37 cellular contexts compared by ENCODE assay signal in the genomic region with DNA sequence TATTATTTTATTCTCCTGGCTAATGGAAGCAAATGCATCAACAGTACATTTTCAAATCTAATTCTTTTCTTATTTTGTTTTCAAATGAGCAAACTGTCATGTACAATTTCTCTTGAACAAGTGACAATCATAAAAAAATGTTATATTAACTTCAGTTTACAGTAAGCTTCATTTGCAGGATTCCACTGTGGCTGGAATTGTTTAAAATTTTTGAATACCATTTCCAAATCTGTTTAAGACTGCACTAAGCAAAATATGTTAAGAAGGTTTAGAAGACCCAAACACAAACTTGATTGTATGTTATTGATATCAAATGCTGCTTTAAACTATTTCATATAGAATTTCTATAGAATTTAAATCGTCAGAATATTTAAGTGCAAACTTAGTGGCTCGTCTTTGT.
"Had no signal": no experiment of that assay in that cellular context is flagged by ENCODE, and none has a peak within 500 bp of the region (broad histone marks: within the 10 kb centered on the region; RNA-seq: fewer than 3 reads in every experiment).

No MANE protein-coding gene starts in this region.

- H3K4me3 Mint-ChIP-seq: activated B cell treated with CpG ODN at 0.5 μM for 24 hours; activated CD4-positive, alpha-beta memory T cell treated with anti-CD3 and anti-CD28 coated beads for 36 hours; activated naive CD4-positive, alpha-beta T cell treated with anti-CD3 and anti-CD28 coated beads, Interleukin-2, amount 50 U/mL, for 24 hours; activated naive CD8-positive, alpha-beta T cell treated with anti-CD3 and anti-CD28 coated beads, Interleukin-2, amount 10 ng/mL, durations not matched to agents 7 days and 5 days; activated T-cell treated with anti-CD3 and anti-CD28 coated beads, Interleukin-2, amount 50 U/mL, for 4 hours; T-cell; T-helper 17 cell had no signal

- H3K27ac Mint-ChIP-seq: activated B cell treated with CpG ODN at 0.5 μM for 24 hours; activated CD4-positive, alpha-beta memory T cell treated with anti-CD3 and anti-CD28 coated beads for 36 hours; activated naive CD4-positive, alpha-beta T cell treated with anti-CD3 and anti-CD28 coated beads, Interleukin-2, amount 50 U/mL, for 24 hours; activated naive CD8-positive, alpha-beta T cell treated with anti-CD3 and anti-CD28 coated beads, Interleukin-2, amount 10 ng/mL, durations not matched to agents 7 days and 5 days; T-cell; T-helper 17 cell had no signal

- H3K9me3 ChIP-seq: adrenal gland, body of pancreas, breast epithelium, MG63, Peyer's patch, SJSA1 had no signal

- H3K27ac ChIP-seq: adrenal gland, body of pancreas, breast epithelium, Peyer's patch, SJSA1, VCaP had no signal

- H3K27me3 Mint-ChIP-seq: activated B cell treated with CpG ODN at 0.5 μM for 24 hours; activated CD4-positive, alpha-beta memory T cell treated with anti-CD3 and anti-CD28 coated beads for 36 hours; activated naive CD4-positive, alpha-beta T cell treated with anti-CD3 and anti-CD28 coated beads, Interleukin-2, amount 50 U/mL, for 24 hours; activated naive CD8-positive, alpha-beta T cell treated with anti-CD3 and anti-CD28 coated beads, Interleukin-2, amount 10 ng/mL, durations not matched to agents 7 days and 5 days; T-cell; T-helper 17 cell had no signal

- ATAC-seq: activated T-cell treated with anti-CD3 and anti-CD28 coated beads, Interleukin-2, amount 50 U/mL, for 4 hours; body of pancreas; SK-N-SH treated with all-trans-retinoic acid at 6 μM for 48 hours; T-cell; T-helper 17 cell had no signal

- H3K36me3 Mint-ChIP-seq: activated CD4-positive, alpha-beta memory T cell treated with anti-CD3 and anti-CD28 coated beads for 36 hours had no signal

- H3K4me1 ChIP-seq: adrenal gland, body of pancreas, breast epithelium, Peyer's patch, SJSA1 had no signal

- DNase-seq: activated B cell treated with CpG ODN at 0.5 μM for 24 hours; activated CD4-positive, alpha-beta memory T cell treated with anti-CD3 and anti-CD28 coated beads for 36 hours; activated CD4-positive, alpha-beta T cell treated with anti-CD3 and anti-CD28 coated beads for 4 hours; activated CD4-positive, alpha-beta T cell treated with anti-CD3 and anti-CD28 coated beads, Interleukin-2, amount 50 U/mL, for 1 hour; activated CD4-positive, CD25-positive, alpha-beta regulatory T cell treated with anti-CD3 and anti-CD28 coated beads, Interleukin-2, amount 50 U/mL, for 72 hours; activated CD8-positive, alpha-beta memory T cell treated with anti-CD3 and anti-CD28 coated beads, Interleukin-2, amount 50 U/mL, for 4 hours; activated effector memory CD4-positive, alpha-beta T cell treated with anti-CD3 and anti-CD28 coated beads, Interleukin-2, amount 50 U/mL, for 16 hours; activated naive CD4-positive, alpha-beta T cell; activated naive CD8-positive, alpha-beta T cell treated with anti-CD3 and anti-CD28 coated beads, Interleukin-2, amount 10 ng/mL, durations not matched to agents 7 days and 5 days; activated T-cell treated with anti-CD3 and anti-CD28 coated beads for 4 hours; activated T-cell treated with anti-CD3 and anti-CD28 coated beads, Interleukin-2, amount 50 U/mL, for 4 hours; adrenal gland; body of pancreas; cerebellar nuclear complex; Kasumi-1; KBM-7; MG63; NCI-H1048; NCI-H1105 treated with DMSO at 0.1 percent for 48 hours; NCI-H1436; NCI-H1694; NCI-H1930; NCI-H2081 treated with DMSO at 0.1 percent for 48 hours; NCI-H226; NCI-H446 treated with DMSO at 0.1 percent for 48 hours; NCI-H524; Peyer's patch; RPMI8226; SHP77 treated with DMSO at 0.1 percent for 48 hours; T-cell; T-helper 17 cell had no signal

- H3K9me3 Mint-ChIP-seq: activated B cell treated with CpG ODN at 0.5 μM for 24 hours; activated CD4-positive, alpha-beta memory T cell treated with anti-CD3 and anti-CD28 coated beads for 36 hours; activated naive CD4-positive, alpha-beta T cell treated with anti-CD3 and anti-CD28 coated beads, Interleukin-2, amount 50 U/mL, for 24 hours; activated naive CD8-positive, alpha-beta T cell treated with anti-CD3 and anti-CD28 coated beads, Interleukin-2, amount 10 ng/mL, durations not matched to agents 7 days and 5 days; activated T-cell treated with anti-CD3 and anti-CD28 coated beads, Interleukin-2, amount 50 U/mL, for 4 hours; T-cell had no signal

- H3K27me3 ChIP-seq: adrenal gland, body of pancreas, breast epithelium, MG63, Peyer's patch, SJSA1 had no signal

- FAIRE-seq: astrocyte had no signal

- H3K36me3 ChIP-seq: adrenal gland, breast epithelium, Peyer's patch, SJSA1 had no signal

- H3K4me3 ChIP-seq: adrenal gland, body of pancreas, breast epithelium, MG63, Peyer's patch, SJSA1 had no signal

- H3K4me1 Mint-ChIP-seq: activated B cell treated with CpG ODN at 0.5 μM for 24 hours; activated naive CD4-positive, alpha-beta T cell treated with anti-CD3 and anti-CD28 coated beads, Interleukin-2, amount 50 U/mL, for 24 hours; activated naive CD8-positive, alpha-beta T cell treated with anti-CD3 and anti-CD28 coated beads, Interleukin-2, amount 10 ng/mL, durations not matched to agents 7 days and 5 days; T-cell had no signal
